Comparison of ENCODE assay signal across 17 cellular contexts in the genomic region with DNA sequence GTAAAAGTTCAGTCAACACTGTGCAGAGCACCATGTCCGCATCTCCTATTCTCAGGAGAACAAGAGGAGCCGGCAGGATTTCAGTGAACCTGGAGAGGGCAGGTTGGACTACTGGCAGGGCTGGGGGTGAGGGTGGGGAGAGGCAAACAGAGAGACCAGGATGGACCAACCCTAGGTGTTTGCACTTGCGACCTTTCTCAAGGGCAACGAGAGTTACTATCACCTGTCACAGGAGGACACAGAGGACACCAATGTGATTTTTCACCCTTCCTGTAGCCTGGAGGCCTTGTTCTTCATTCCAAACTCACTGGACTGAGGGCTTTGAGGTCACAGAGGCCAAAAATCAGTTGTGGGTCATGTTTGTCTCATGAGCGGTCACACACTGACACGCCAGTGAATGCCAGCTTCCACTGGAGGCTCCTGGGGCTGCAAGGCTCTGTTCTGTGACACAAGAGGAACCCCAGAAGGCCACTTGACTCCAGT.
DNase-seq lines count a peak whose midpoint lies in the region; ATAC-seq and TF ChIP-seq lines count a peak whose summit lies in the region.
"Had no signal": no experiment of that assay in that cellular context is flagged by ENCODE, and none has a peak within 500 bp of the region (broad histone marks: within the 10 kb centered on the region; RNA-seq: fewer than 3 reads in every experiment).

No MANE protein-coding gene starts in this region.

- H3K27me3 Mint-ChIP-seq in endodermal cell (ENCODE audit: insufficient read depth): peaks cover 2% of the 10 kb centered on the region

- TF ChIP-seq CTCF in endodermal cell (conservative IDR thresholded peaks at IDR 0.05): no peak
- TF ChIP-seq CTCF in upper lobe of right lung (IDR thresholded peaks at IDR 0.05): no peak

- H3K27me3 ChIP-seq in endodermal cell (ENCODE audit: control insufficient read depth, insufficient read depth, low read length, poor library complexity, severe bottlenecking): no peaks in the 10 kb centered on the region
- H3K27me3 ChIP-seq in upper lobe of right lung: no peaks in the 10 kb centered on the region

- H3K9me3 ChIP-seq in endodermal cell (ENCODE audit: control insufficient read depth, low read length) (peaks cover 12% of the 10 kb centered on the region), upper lobe of right lung (no peaks in the 10 kb centered on the region)
- H3K9me3 ChIP-seq: HAP-1 had no signal

- H3K36me3 ChIP-seq in endodermal cell (ENCODE audit: control insufficient read depth, insufficient read depth, low read length) (no peaks in the 10 kb centered on the region), upper lobe of right lung (no peaks in the 10 kb centered on the region)
- H3K36me3 ChIP-seq: HAP-1 had no signal

- H3K27ac ChIP-seq in endodermal cell (ENCODE audit: low read depth, low read length) (no peak overlapping the region), upper lobe of right lung (no peak overlapping the region)
- H3K27ac ChIP-seq: 22Rv1 had no signal

- WGBS in endodermal cell (ENCODE audit: insufficient coverage in 1 of 2, insufficient read length in 1 of 2), 2 experiments: 92% methylated on average over 5 to 6 of the region's 6 CpGs

- no peak overlapping the region for H3K9ac ChIP-seq in endodermal cell (ENCODE audit: extremely low read depth, low read length, poor library complexity, severe bottlenecking)

- H3K4me1 ChIP-seq in endodermal cell (ENCODE audit: control insufficient read depth, insufficient read depth, low read length): no peaks in the 10 kb centered on the region
- peaks cover 15% of the 10 kb centered on the region for H3K4me1 ChIP-seq in upper lobe of right lung
- H3K4me1 ChIP-seq: HAP-1 had no signal

- H3K4me3 ChIP-seq in endodermal cell (ENCODE audit: low read length) (no peak overlapping the region), upper lobe of right lung (no peak overlapping the region)
- H3K4me3 ChIP-seq: HAP-1 had no signal

- peaks cover 8% of the 10 kb centered on the region for H3K9me3 Mint-ChIP-seq in endodermal cell

- H3K4me3 Mint-ChIP-seq in endodermal cell: no peak overlapping the region

- H3K27ac Mint-ChIP-seq in endodermal cell: no peak overlapping the region

- intact Hi-C loops in upper lobe of right lung (cut with DNase I): no loop called here

- ATAC-seq in activated CD4-positive, CD25-positive, alpha-beta regulatory T cell treated with anti-CD3 and anti-CD28 coated beads, Interleukin-2, amount 50 U/mL, for 24 hours: no peak
- ATAC-seq in upper lobe of right lung: no peak

- peaks cover 11% of the 10 kb centered on the region for H3K4me1 Mint-ChIP-seq in endodermal cell

- no peaks in the 10 kb centered on the region for H3K36me3 Mint-ChIP-seq in endodermal cell (ENCODE audit: low read depth)

- DNase-seq in activated CD4-positive, CD25-positive, alpha-beta regulatory T cell treated with anti-CD3 and anti-CD28 coated beads, Interleukin-2, amount 50 U/mL, for 72 hours: peak; percentile 9
- peak; percentile 20 for DNase-seq in endodermal cell
- peak; percentile 60 for DNase-seq in mesenteric fat pad (ENCODE audit: low spot score)
- DNase-seq in upper lobe of right lung: peak; percentile 39
- no peak for DNase-seq in OCI-M1 (lab: John Stamatoyannopoulos, UW)
- no peak for DNase-seq in NCI-H524 treated with DMSO at 0.1 percent for 48 hours (lab: John Stamatoyannopoulos, UW)
- DNase-seq in stimulated activated CD4-positive, alpha-beta T cell treated with anti-CD3 and anti-CD28 coated beads, Interleukin-2, amount 100 ng/mL, for 48 hours: no peak
- DNase-seq: DMS 273 treated with DMSO at 0.1 percent for 48 hours, IMR-90, Kasumi-1, NCI-H187 treated with DMSO at 0.1 percent for 48 hours, NCI-H446, NCI-H774, SHP77 treated with DMSO at 0.1 percent for 48 hours had no signal

Comparison
In these comparisons a context has a peak if more than half of its experiments do, and no peak if none do; other contexts are left out.
1. DNase-seq: peak in activated CD4-positive, CD25-positive, alpha-beta regulatory T cell treated with anti-CD3 and anti-CD28 coated beads, Interleukin-2, amount 50 U/mL, for 72 hours (single experiment), endodermal cell (single experiment), mesenteric fat pad (single experiment) and upper lobe of right lung (single experiment); none in OCI-M1 (single experiment), NCI-H524 treated with DMSO at 0.1 percent for 48 hours (single experiment) and stimulated activated CD4-positive, alpha-beta T cell treated with anti-CD3 and anti-CD28 coated beads, Interleukin-2, amount 100 ng/mL, for 48 hours (0 of 2).